ENCODE assay signal across 2 cellular contexts in genomic region chr2:28408764-28409599, GRCh38.
A peak's percentile ranks its signal among the peaks of the same experiment; 100 is the strongest.
TF ChIP-seq lines count a peak whose summit lies in the region.

No MANE protein-coding gene starts in this region.

TF ChIP-seq in HCT116, 20 proteins besides CTCF, POLR2A, EP300 and RAD21 (continued from another document):
- TF ChIP-seq ZBTB33 (IDR thresholded peaks at IDR 0.05; ENCODE audit: extremely low read depth, insufficient replicate concordance, low read length) (no peak), MAX (IDR thresholded peaks at IDR 0.05) (peak; percentile 92)

TF ChIP-seq in SK-N-SH treated with all-trans-retinoic acid at 6 μM for 48 hours, 23 proteins besides CTCF, POLR2A, EP300 and RAD21 (continued from another document):
- TF ChIP-seq TSHZ2 (CRISPR knock-in tag; IDR thresholded peaks at IDR 0.05) (no peak), PATZ1 (CRISPR knock-in tag; IDR thresholded peaks at IDR 0.05; ENCODE audit: borderline replicate concordance) (no peak)
